11 cellular contexts compared by ENCODE assay signal in genomic region chr11:32448232-32448631, GRCh38. TPM values are rescaled to one million over a fixed set of nuclear protein-coding genes. Genes with fewer than 3 reads are reported as not detected.
DNase-seq lines count a peak whose midpoint lies in the region; ATAC-seq, FAIRE-seq and TF ChIP-seq lines count a peak whose summit lies in the region.
"Had no signal": no experiment of that assay in that cellular context is flagged by ENCODE, and none has a peak within 500 bp of the region (broad histone marks: within the 10 kb centered on the region; RNA-seq: fewer than 3 reads in every experiment).

No MANE protein-coding gene starts in this region.

- FAIRE-seq in urothelium cell line (lab: Jason Lieb, UNC): no peak

- dilution Hi-C loops in mammary epithelial cell (cut with HindIII; ENCODE audit: low sequenced_read_pairs): no loop called here

- POLR2A ChIA-PET in MCF 10A (lab: Yijun Ruan, JAX): interaction anchor here (0.7 to 1.0 kb wide), 2 partner anchors 11 to 62 kb away, joined by 3 to 5 read pairs; no protein-coding TSS in a partner anchor

- H3K4me3 ChIP-seq in mammary epithelial cell (replicated peaks in 1 of 3; ENCODE audit: insufficient read depth in 1 of 3, low read depth in 2 of 3, low read length in 3 of 3): no peak overlapping the region
- no peak overlapping the region for H3K4me3 ChIP-seq in brain microvascular endothelial cell (ENCODE audit: low read depth, low read length)
- H3K4me3 ChIP-seq in foreskin fibroblast (ENCODE audit: low read depth in 1 of 2, low read length in 2 of 2): no peak overlapping the region
- H3K4me3 ChIP-seq: SJCRH30 had no signal

- H3K9me3 ChIP-seq in mammary epithelial cell (replicated peaks; ENCODE audit: insufficient read depth, low read length): no peaks in the 10 kb centered on the region
- H3K9me3 ChIP-seq: SJCRH30 had no signal

- intact Hi-C loops in MCF 10A (cut with micrococcal nuclease) (no loop called here), mammary epithelial cell (cut with micrococcal nuclease) (no loop called here)

- peak; percentile 54 for DNase-seq in MCF 10A (ENCODE audit: unreplicated experiment)
- DNase-seq in mammary epithelial cell: no peak
- DNase-seq in NCI-H1694 (lab: John Stamatoyannopoulos, UW): peak; percentile 49
- DNase-seq in brain microvascular endothelial cell: no peak
- DNase-seq in urothelium cell line (ENCODE audit: low spot score): peak; percentile 14
- DNase-seq in foreskin fibroblast: no peak
- DNase-seq: CD8-positive, alpha-beta memory T cell had no signal

- H3K4me2 ChIP-seq in mammary epithelial cell (ENCODE audit: insufficient read depth, low read depth, low read length): no peak overlapping the region

- BruUV-seq in MCF 10A (replicated peaks; lab: Mats Ljungman, UMichigan) (no TSS peak), mammary epithelial cell (replicated peaks; lab: Mats Ljungman, UMichigan) (no TSS peak)

- TF ChIP-seq CTCF in MCF 10A (IDR thresholded peaks at IDR 0.05; ENCODE audit: unreplicated experiment) (no peak), mammary epithelial cell (conservative IDR thresholded peaks at IDR 0.05 in 1 of 2, IDR thresholded peaks at IDR 0.05 in 1 of 2; ENCODE audit: extremely low read depth in 1 of 2, insufficient read depth in 1 of 2, low read depth in 1 of 2, low read length in 2 of 2) (peak in 1 of 2 donors; percentile 4), brain microvascular endothelial cell (IDR thresholded peaks at IDR 0.05; ENCODE audit: low read depth, low read length, missing control alignments) (peak; percentile 46), foreskin fibroblast (IDR thresholded peaks at IDR 0.05; ENCODE audit: low read depth, low read length) (no peak)

- no peaks in the 10 kb centered on the region for H3K79me2 ChIP-seq in mammary epithelial cell (ENCODE audit: insufficient read depth, low read length)

- no peaks in the 10 kb centered on the region for H3K9me3 Mint-ChIP-seq in MCF 10A (ENCODE audit: unreplicated experiment)
- H3K9me3 Mint-ChIP-seq: activated T-helper 1 cell treated with anti-CD3 and anti-CD28 coated beads, Interleukin-12 subunit alpha, Interleukin-12 subunit beta, Interleukin-2, Interleukin-4 antibody, amounts not matched to agents 30 ng/mL and 10 ng/mL and 1 ng/mL, durations not matched to agents 14 hours and 24 hours and 36 hours had no signal

- H3K4me1 Mint-ChIP-seq in MCF 10A (ENCODE audit: insufficient read depth, unreplicated experiment): no peaks in the 10 kb centered on the region
- H3K4me1 Mint-ChIP-seq: CD8-positive, alpha-beta memory T cell had no signal

- ATAC-seq in GM19397 (IDR thresholded peaks at IDR 0.05; ENCODE audit: unreplicated experiment): no peak
- no peak for ATAC-seq in GM21381 (IDR thresholded peaks at IDR 0.05; ENCODE audit: unreplicated experiment)

- H3K27ac Mint-ChIP-seq in MCF 10A (ENCODE audit: low read depth, unreplicated experiment): no peak overlapping the region
- H3K27ac Mint-ChIP-seq: activated T-helper 1 cell treated with anti-CD3 and anti-CD28 coated beads, Interleukin-12 subunit alpha, Interleukin-12 subunit beta, Interleukin-2, Interleukin-4 antibody, amounts not matched to agents 30 ng/mL and 10 ng/mL and 1 ng/mL, durations not matched to agents 14 hours and 24 hours and 36 hours; CD8-positive, alpha-beta memory T cell had no signal

- CTCF ChIA-PET in MCF 10A (lab: Yijun Ruan, JAX) (interaction anchor here (0.7 kb wide), 1 partner anchor 31 kb away, joined by 4 read pairs; no protein-coding TSS in a partner anchor), mammary epithelial cell (lab: Charles Lee; ENCODE audit: low non-redundant PET) (no interaction called here)

- H3K27ac ChIP-seq in mammary epithelial cell (ENCODE audit: insufficient read depth, low read depth, low read length): no peak overlapping the region
- H3K27ac ChIP-seq in brain microvascular endothelial cell: no peak overlapping the region
- H3K27ac ChIP-seq: SJCRH30 had no signal

- 33% methylated on average over 3 of the region's 3 CpGs for WGBS in mammary epithelial cell (ENCODE audit: low coverage, missing lambda C conversion rate)

- peaks cover 9% of the 10 kb centered on the region for H3K27me3 Mint-ChIP-seq in MCF 10A (ENCODE audit: insufficient read depth, unreplicated experiment)

- no peaks in the 10 kb centered on the region for H3K4me1 ChIP-seq in mammary epithelial cell (ENCODE audit: insufficient read depth, low read length)
- H3K4me1 ChIP-seq: SJCRH30 had no signal

- no peak overlapping the region for H3K9ac ChIP-seq in mammary epithelial cell (ENCODE audit: insufficient read depth, low read length)

- H3K27me3 ChIP-seq in mammary epithelial cell (ENCODE audit: insufficient read depth, low read length): peaks cover 3% of the 10 kb centered on the region
- peaks cover 1% of the 10 kb centered on the region for H3K27me3 ChIP-seq in brain microvascular endothelial cell (replicated peaks)

- H2AFZ ChIP-seq in mammary epithelial cell (ENCODE audit: low read depth, low read length): no peak overlapping the region

- no peak overlapping the region for H3K4me3 Mint-ChIP-seq in MCF 10A (ENCODE audit: unreplicated experiment)
- H3K4me3 Mint-ChIP-seq: activated T-helper 1 cell treated with anti-CD3 and anti-CD28 coated beads, Interleukin-12 subunit alpha, Interleukin-12 subunit beta, Interleukin-2, Interleukin-4 antibody, amounts not matched to agents 30 ng/mL and 10 ng/mL and 1 ng/mL, durations not matched to agents 14 hours and 24 hours and 36 hours; CD8-positive, alpha-beta memory T cell had no signal

- in situ Hi-C loops in mammary epithelial cell (cut with MboI; ENCODE audit: low sequenced_read_pairs in 2 of 2) (no loop called here), brain microvascular endothelial cell (cut with HindIII; ENCODE audit: low pct_ligation_motif_present, low sequenced_read_pairs) (no loop called here)

- H3K36me3 Mint-ChIP-seq in MCF 10A (ENCODE audit: insufficient read depth, unreplicated experiment): no peaks in the 10 kb centered on the region
- H3K36me3 Mint-ChIP-seq: CD8-positive, alpha-beta memory T cell had no signal

- no peaks in the 10 kb centered on the region for H4K20me1 ChIP-seq in mammary epithelial cell (ENCODE audit: insufficient read depth, low read length)

- H3K36me3 ChIP-seq in mammary epithelial cell (ENCODE audit: insufficient read depth, low read length): no peaks in the 10 kb centered on the region
- no peaks in the 10 kb centered on the region for H3K36me3 ChIP-seq in brain microvascular endothelial cell (replicated peaks)
- H3K36me3 ChIP-seq: SJCRH30 had no signal

RNA-seq across cellular contexts. Expression of gene WT1, which starts 12.9 kb away (rescaled TPM):
- total RNA-seq in MCF 10A (2022): 0.22 and 0.61 TPM in 2 replicates
- not detected for total RNA-seq in mammary epithelial cell
- not detected for polyA plus RNA-seq in mammary epithelial cell
- not detected for polyA minus RNA-seq in mammary epithelial cell
- total RNA-seq: activated T-helper 1 cell treated with anti-CD3 and anti-CD28 coated beads, Interleukin-12 subunit alpha, Interleukin-12 subunit beta, Interleukin-2, Interleukin-4 antibody, amounts not matched to agents 30 ng/mL and 10 ng/mL and 1 ng/mL, durations not matched to agents 14 hours and 24 hours and 36 hours; CD8-positive, alpha-beta memory T cell; SJCRH30 had no signal
- polyA plus RNA-seq: CD8-positive, alpha-beta memory T cell had no signal

Comparison
In these comparisons a context has a peak if more than half of its experiments do, and no peak if none do; other contexts are left out.
1. DNase-seq: peak in MCF 10A (single experiment), NCI-H1694 (single experiment) and urothelium cell line (single experiment); none in mammary epithelial cell (single experiment), brain microvascular endothelial cell (single experiment) and foreskin fibroblast (0 of 2).